Comparison of ENCODE assay signal across 23 cellular contexts in the genomic region with DNA sequence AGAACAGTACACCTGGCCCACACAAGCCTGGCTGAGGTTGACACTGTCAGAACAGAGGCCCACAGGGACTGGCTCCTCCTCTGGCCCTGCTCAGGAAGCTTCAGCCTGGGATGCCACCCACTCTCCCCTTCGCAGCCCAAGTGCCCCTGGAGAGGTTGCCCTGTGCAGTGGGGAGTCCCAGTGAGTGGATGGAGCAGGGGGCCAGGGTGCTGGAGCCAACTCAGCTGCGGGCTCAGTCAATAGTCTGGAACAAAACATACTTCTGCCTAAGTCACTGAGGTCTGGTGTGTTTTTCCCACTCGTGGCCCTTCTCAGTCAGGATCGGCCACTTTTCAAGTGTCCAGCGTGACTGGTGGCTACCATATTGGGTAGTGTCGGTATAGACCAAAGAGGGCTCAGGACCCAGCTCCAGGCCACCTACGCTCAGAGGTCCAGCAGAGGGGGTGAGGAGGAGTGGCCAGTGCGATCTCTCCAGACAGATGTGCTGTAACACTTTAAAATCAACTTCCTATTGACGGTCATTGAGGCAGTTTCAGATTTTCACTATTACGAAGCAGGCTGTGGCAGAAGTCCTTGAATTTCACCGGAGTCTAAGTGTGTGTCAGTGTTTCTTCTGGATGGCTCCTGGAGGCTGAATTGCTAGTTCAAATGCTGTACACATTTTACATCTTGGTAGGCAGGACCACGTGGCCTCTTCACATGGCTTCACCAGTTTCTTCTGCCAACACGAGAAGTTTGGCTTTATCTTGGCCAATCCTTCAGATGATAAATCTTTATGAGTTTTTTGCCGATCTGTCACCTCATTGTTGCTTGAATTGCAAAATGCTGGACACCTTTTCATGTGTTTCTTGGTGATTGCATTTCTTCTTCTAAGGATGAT. TPM values are rescaled to one million over a fixed set of nuclear protein-coding genes. Genes with fewer than 3 reads are reported as not detected.
"Had no signal": no experiment of that assay in that cellular context is flagged by ENCODE, and none has a peak within 500 bp of the region (broad histone marks: within the 10 kb centered on the region; RNA-seq: fewer than 3 reads in every experiment).

No MANE protein-coding gene starts in this region.

- H3K36me3 Mint-ChIP-seq: naive thymus-derived CD8-positive, alpha-beta T cell; stimulated activated memory B cell treated with anti-CD40 and anti-IgM and Interleukin-4, amounts not matched to agents 10 μg/mL and 1 μg/mL and 100 μg/mL, for 72 hours had no signal

- H3K4me3 Mint-ChIP-seq: naive thymus-derived CD8-positive, alpha-beta T cell; stimulated activated memory B cell treated with anti-CD40 and anti-IgM and Interleukin-4, amounts not matched to agents 10 μg/mL and 1 μg/mL and 100 μg/mL, for 72 hours; stimulated activated naive CD8-positive, alpha-beta T cell treated with anti-CD3 and anti-CD28 coated beads, Interleukin-15, Interleukin-2, amounts not matched to agents 100 ng/mL and 50 ng/mL, for 24 hours had no signal

- H3K4me1 ChIP-seq: heart left ventricle, spleen, tibial artery, upper lobe of left lung had no signal

- H3K4me3 ChIP-seq: dorsolateral prefrontal cortex, heart left ventricle, mucosa of descending colon, spleen, tibial artery, upper lobe of left lung had no signal

- H3K27ac ChIP-seq: heart left ventricle, neutrophil, spleen, tibial artery, upper lobe of left lung had no signal

- ATAC-seq: heart left ventricle; mucosa of descending colon; naive thymus-derived CD8-positive, alpha-beta T cell; sciatic nerve; stimulated activated memory B cell treated with anti-CD40 and anti-IgM and Interleukin-4, amounts not matched to agents 10 μg/mL and 1 μg/mL and 100 μg/mL, for 72 hours had no signal

- H3K4me1 Mint-ChIP-seq: naive thymus-derived CD8-positive, alpha-beta T cell had no signal

- H3K27me3 Mint-ChIP-seq: stimulated activated naive CD8-positive, alpha-beta T cell treated with anti-CD3 and anti-CD28 coated beads, Interleukin-15, Interleukin-2, amounts not matched to agents 100 ng/mL and 50 ng/mL, for 24 hours had no signal

- H3K36me3 ChIP-seq: heart left ventricle, neutrophil, spleen, tibial artery, upper lobe of left lung had no signal

- H3K27me3 ChIP-seq: upper lobe of left lung had no signal

- H3K27ac Mint-ChIP-seq: stimulated activated memory B cell treated with anti-CD40 and anti-IgM and Interleukin-4, amounts not matched to agents 10 μg/mL and 1 μg/mL and 100 μg/mL, for 72 hours; stimulated activated naive CD8-positive, alpha-beta T cell treated with anti-CD3 and anti-CD28 coated beads, Interleukin-15, Interleukin-2, amounts not matched to agents 100 ng/mL and 50 ng/mL, for 24 hours had no signal

- H3K9me3 Mint-ChIP-seq: naive thymus-derived CD8-positive, alpha-beta T cell; stimulated activated memory B cell treated with anti-CD40 and anti-IgM and Interleukin-4, amounts not matched to agents 10 μg/mL and 1 μg/mL and 100 μg/mL, for 72 hours; stimulated activated naive CD8-positive, alpha-beta T cell treated with anti-CD3 and anti-CD28 coated beads, Interleukin-15, Interleukin-2, amounts not matched to agents 100 ng/mL and 50 ng/mL, for 24 hours had no signal

- H3K9me3 ChIP-seq: heart left ventricle, mucosa of descending colon, neutrophil, spleen, tibial artery, upper lobe of left lung had no signal

- DNase-seq: cortex of kidney; effector CD8-positive, alpha-beta T cell; foreskin melanocyte; heart left ventricle; kidney glomerular epithelial cell; mammary epithelial cell; mucosa of descending colon; naive thymus-derived CD8-positive, alpha-beta T cell; spleen; stimulated activated CD4-positive, alpha-beta T cell treated with anti-CD3 and anti-CD28 coated beads, Interleukin-15, amount 100 ng/mL, for 24 hours; stimulated activated CD4-positive, alpha-beta T cell treated with anti-CD3 and anti-CD28 coated beads, Interleukin-1b, Interleukin-23, amount 100 ng/mL, for 48 hours; stimulated activated CD4-positive, alpha-beta T cell treated with anti-CD3 and anti-CD28 coated beads, Interleukin-4, amount 100 ng/mL, for 24 hours; tibial artery; upper lobe of left lung had no signal

RNA-seq across cellular contexts. Expression of a gene that starts 1.0 kb away (rescaled TPM):
- total RNA-seq: mammary epithelial cell, osteoblast had no signal

RNA-seq across cellular contexts. Expression of a gene that starts 49.1 kb away (rescaled TPM):
- total RNA-seq: glomerular endothelial cell; lower leg skin; naive thymus-derived CD8-positive, alpha-beta T cell; osteoblast; pulmonary artery endothelial cell; sciatic nerve; upper lobe of left lung had no signal
